In the genomic region with DNA sequence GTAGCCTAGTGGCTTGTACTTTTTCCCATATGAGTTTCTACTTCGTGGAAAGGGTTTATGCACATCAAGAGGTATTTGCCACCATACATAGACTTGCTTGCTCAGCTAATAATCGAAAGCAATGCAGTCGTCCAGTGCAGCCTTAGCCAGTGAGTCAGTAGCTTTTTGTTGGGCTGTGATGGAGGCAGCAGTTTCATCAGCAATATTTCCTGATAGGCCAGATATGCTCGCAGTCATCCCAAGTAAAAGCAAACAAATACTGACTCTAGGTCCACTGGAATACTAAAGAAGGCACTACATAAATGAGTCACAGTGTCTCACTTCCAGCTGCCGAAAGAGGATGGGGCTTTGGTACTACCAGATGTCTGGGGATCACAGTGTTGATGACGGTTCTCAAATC, we compare ENCODE assay signal across 12 cellular contexts. TPM values are rescaled to one million over a fixed set of nuclear protein-coding genes. Genes with fewer than 3 reads are reported as not detected.
DNase-seq lines count a peak whose midpoint lies in the region; ATAC-seq, FAIRE-seq and TF ChIP-seq lines count a peak whose summit lies in the region.
"Had no signal": no experiment of that assay in that cellular context is flagged by ENCODE, and none has a peak within 500 bp of the region (broad histone marks: within the 10 kb centered on the region; RNA-seq: fewer than 3 reads in every experiment).

No MANE protein-coding gene starts in this region.

- TF ChIP-seq CTCF in A549 (IDR thresholded peaks at IDR 0.05) = no peak

- 26% methylated on average over 6 of the region's 6 CpGs for WGBS in A549 (ENCODE audit: missing lambda C conversion rate)

- peaks cover 24% of the 10 kb centered on the region for H3K4me1 ChIP-seq in A549

- TF ChIP-seq POLR2A in A549 (IDR thresholded peaks at IDR 0.05; ENCODE audit: low read length) = no peak

- no peak for TF ChIP-seq RAD21 in A549 (conservative IDR thresholded peaks at IDR 0.05 in 1 of 2, IDR thresholded peaks at IDR 0.05 in 1 of 2)

- H3K4me2 ChIP-seq in A549 = peak overlapping the region; percentile 8

- TF ChIP-seq EP300 in A549 (IDR thresholded peaks at IDR 0.05) = no peak

- POLR2A ChIA-PET in A549 (lab: Yijun Ruan, JAX) = interaction anchor here (1.2 kb wide), 1 partner anchor 14 kb away, joined by 4 read pairs; no protein-coding TSS in a partner anchor

- H3K9me3 ChIP-seq in A549 = no peaks in the 10 kb centered on the region
- H3K9me3 ChIP-seq: neutrophil had no signal

- intact Hi-C loops in posterior vena cava (cut with DNase I) = no loop called here

- DNase-seq in A549 (ENCODE audit: low read depth in 1 of 2, low spot score in 1 of 2) (peak; percentile 52 to 70), GM04504 (ENCODE audit: low read depth) (peak; percentile 78), amniotic stem cell (lab: John Stamatoyannopoulos, UW) (peak; percentile 55), iris pigment epithelial cell (ENCODE audit: low read depth) (peak; percentile 97), amygdala (lab: John Stamatoyannopoulos, UW) (no peak), NOMO-1 treated with dmso at 0.1 percent for 144 hours (lab: John Stamatoyannopoulos, UW; ENCODE audit: unreplicated experiment) (no peak), NCI-H774 (lab: John Stamatoyannopoulos, UW) (no peak), posterior vena cava (ENCODE audit: low spot score) (no peak)
- DNase-seq: DMS 273 treated with DMSO at 0.1 percent for 48 hours, NCI-H69 had no signal

- ATAC-seq in A549 = peak; percentile 54 to 57

- no peak for FAIRE-seq in A549 (lab: Jason Lieb, UNC)
- FAIRE-seq: TTC549 had no signal

- no peak overlapping the region for H3K4me3 ChIP-seq in A549

- CTCF ChIA-PET in A549 (lab: Yijun Ruan, JAX) = interaction anchor here (1.1 to 4.8 kb wide), 3 partner anchors 18 to 39 kb away, joined by 3 to 21 read pairs (median 3); no protein-coding TSS in a partner anchor

- H3K27ac ChIP-seq in A549 = no peak overlapping the region
- H3K27ac ChIP-seq: neutrophil had no signal

TF ChIP-seq in A549, 52 proteins besides CTCF, POLR2A, EP300 and RAD21:
- TF ChIP-seq, protein P1, sequence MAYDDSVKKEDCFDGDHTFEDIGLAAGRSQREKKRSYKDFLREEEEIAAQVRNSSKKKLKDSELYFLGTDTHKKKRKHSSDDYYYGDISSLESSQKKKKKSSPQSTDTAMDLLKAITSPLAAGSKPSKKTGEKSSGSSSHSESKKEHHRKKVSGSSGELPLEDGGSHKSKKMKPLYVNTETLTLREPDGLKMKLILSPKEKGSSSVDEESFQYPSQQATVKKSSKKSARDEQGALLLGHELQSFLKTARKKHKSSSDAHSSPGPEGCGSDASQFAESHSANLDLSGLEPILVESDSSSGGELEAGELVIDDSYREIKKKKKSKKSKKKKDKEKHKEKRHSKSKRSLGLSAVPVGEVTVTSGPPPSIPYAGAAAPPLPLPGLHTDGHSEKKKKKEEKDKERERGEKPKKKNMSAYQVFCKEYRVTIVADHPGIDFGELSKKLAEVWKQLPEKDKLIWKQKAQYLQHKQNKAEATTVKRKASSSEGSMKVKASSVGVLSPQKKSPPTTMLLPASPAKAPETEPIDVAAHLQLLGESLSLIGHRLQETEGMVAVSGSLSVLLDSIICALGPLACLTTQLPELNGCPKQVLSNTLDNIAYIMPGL (CRISPR knock-in tag; IDR thresholded peaks at IDR 0.05; ENCODE audit: borderline replicate concordance) = no peak
- TF ChIP-seq FOSL2 (IDR thresholded peaks at IDR 0.05) = no peak
- peak; percentile 44 for TF ChIP-seq FOSL2 (CRISPR knock-in tag; IDR thresholded peaks at IDR 0.05)
- no peak for TF ChIP-seq HOXA7 (CRISPR knock-in tag; IDR thresholded peaks at IDR 0.05)
- TF ChIP-seq BHLHE40 (IDR thresholded peaks at IDR 0.05; ENCODE audit: low read depth, low read length) = no peak
- no peak for TF ChIP-seq HOXB5 (CRISPR knock-in tag; IDR thresholded peaks at IDR 0.05)
- TF ChIP-seq MAFK (IDR thresholded peaks at IDR 0.05; ENCODE audit: partially characterized antibody) = peak; percentile 97
- no peak for TF ChIP-seq NFE2L2 (conservative IDR thresholded peaks at IDR 0.05; ENCODE audit: low read length)

RNA-seq across cellular contexts. Expression of gene BNIP3, which starts 2.1 kb away (rescaled TPM):
- polyA plus RNA-seq in A549 (2011; rRNA removed) (46.6 and 51.2 TPM in 2 replicates), A549 (2017; fragmentation: RNase III; extraction: RNeasy Plus Mini Kit Qiagen cat#74134 plus additional on column Dnase treatment) (46.9 to 52.1 TPM (median 51.0 TPM) in 3 replicates)
- 32.8 and 33.4 TPM in 2 replicates for polyA plus RNA-seq in A549 (2012; cell fraction: cytosol; rRNA removed)
- polyA plus RNA-seq in A549 (2012; cell fraction: nucleus; rRNA removed) = 40.2 and 60.3 TPM in 2 replicates
- 15.8 and 19.2 TPM in 2 replicates for polyA minus RNA-seq in A549 (2011; rRNA and poly(A)+ RNA removed)
- 10 to 100 TPM; 20.1 to 26.8 TPM for total RNA-seq in posterior vena cava

Comparison
In these comparisons a context has a peak if more than half of its experiments do, and no peak if none do; other contexts are left out.
1. DNase-seq: peak in A549 (2 of 2), GM04504 (single experiment), amniotic stem cell (single experiment) and iris pigment epithelial cell (single experiment); none in amygdala (0 of 56), NOMO-1 treated with dmso at 0.1 percent for 144 hours (single experiment), NCI-H774 (single experiment) and posterior vena cava (single experiment).